In the genomic region with DNA sequence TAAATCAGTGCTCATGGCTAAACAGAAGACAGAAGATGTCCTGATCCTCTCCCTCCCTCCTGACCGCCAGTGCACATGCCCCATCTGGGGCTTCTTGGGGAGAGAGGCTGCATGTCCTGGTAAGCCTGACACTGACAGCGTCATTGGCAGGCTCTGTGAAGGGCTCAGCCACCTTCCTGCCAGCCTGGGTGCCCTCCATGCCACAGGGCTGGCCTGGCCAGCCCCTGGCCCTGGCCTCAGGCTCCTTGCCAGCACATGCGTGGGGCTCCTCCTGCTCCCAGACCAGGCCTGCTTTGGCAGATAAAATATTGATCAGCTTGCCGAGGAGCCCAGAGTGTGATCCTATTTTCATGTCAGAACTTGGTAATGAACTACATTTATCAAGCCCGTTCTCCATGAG, we compare ENCODE assay signal across 20 cellular contexts.
"Had no signal": no experiment of that assay in that cellular context is flagged by ENCODE, and none has a peak within 500 bp of the region (broad histone marks: within the 10 kb centered on the region; RNA-seq: fewer than 3 reads in every experiment).

No MANE protein-coding gene starts in this region.

- H3K4me3 Mint-ChIP-seq: activated CD8-positive, alpha-beta T cell treated with anti-CD3 and anti-CD28 coated beads for 36 hours; T-helper 17 cell had no signal

- H3K27ac ChIP-seq: ascending aorta, body of pancreas had no signal

- DNase-seq: activated CD4-positive, alpha-beta T cell treated with anti-CD3 and anti-CD28 coated beads, Interleukin-2, amount 50 U/mL, for 1 hour; activated CD4-positive, CD25-positive, alpha-beta regulatory T cell; activated CD8-positive, alpha-beta memory T cell treated with anti-CD3 and anti-CD28 coated beads, Interleukin-2, amount 50 U/mL, for 48 hours; activated CD8-positive, alpha-beta T cell treated with anti-CD3 and anti-CD28 coated beads for 36 hours; activated naive CD4-positive, alpha-beta T cell treated with anti-CD3 and anti-CD28 coated beads, Interleukin-2, amount 50 U/mL, for 16 hours; activated T-cell treated with anti-CD3 and anti-CD28 coated beads, Interleukin-2, amount 50 U/mL, for 1 hour; amniotic stem cell; Kasumi-1; KBM-7; NCI-H1105 treated with DMSO at 0.1 percent for 48 hours; NCI-H1436 treated with DMSO at 0.1 percent for 48 hours; NCI-H2081; PC-3; SIG-M5; T-helper 17 cell; T-helper 9 cell had no signal

- H3K27ac Mint-ChIP-seq: activated CD8-positive, alpha-beta T cell treated with anti-CD3 and anti-CD28 coated beads for 36 hours; T-helper 17 cell had no signal

- H3K4me1 ChIP-seq: ascending aorta had no signal

- H3K36me3 ChIP-seq: ascending aorta had no signal

- H3K9me3 Mint-ChIP-seq: activated CD8-positive, alpha-beta T cell treated with anti-CD3 and anti-CD28 coated beads for 36 hours had no signal

- H3K27me3 Mint-ChIP-seq: activated CD8-positive, alpha-beta T cell treated with anti-CD3 and anti-CD28 coated beads for 36 hours; T-helper 17 cell had no signal

- H3K9me3 ChIP-seq: ascending aorta, body of pancreas had no signal

- H3K27me3 ChIP-seq: ascending aorta, body of pancreas had no signal

- FAIRE-seq: RCC 7860, TTC549 had no signal

- H3K4me3 ChIP-seq: ascending aorta, body of pancreas had no signal

- ATAC-seq: activated CD8-positive, alpha-beta T cell treated with anti-CD3 and anti-CD28 coated beads for 36 hours; body of pancreas; PC-3; T-helper 17 cell had no signal
